Comparison of ENCODE assay signal across 9 cellular contexts in genomic region chr1:223394706-223395105, GRCh38. TPM values are rescaled to one million over a fixed set of nuclear protein-coding genes. Genes with fewer than 3 reads are reported as not detected.
"Had no signal": no experiment of that assay in that cellular context is flagged by ENCODE, and none has a peak within 500 bp of the region (broad histone marks: within the 10 kb centered on the region; RNA-seq: fewer than 3 reads in every experiment).

No MANE protein-coding gene starts in this region.

- H3K27ac Mint-ChIP-seq: H9 had no signal

- FAIRE-seq: H54, HTR-8/SVneo had no signal

- DNase-seq: GOT3, H9, HCEC 1CT, IMR-90, KBM-7 had no signal

- H3K4me2 ChIP-seq: KMS-11 had no signal

- H3K27ac ChIP-seq: KMS-11 had no signal

- H3K9ac ChIP-seq: KMS-11 had no signal

- H3K4me3 Mint-ChIP-seq: H9 had no signal

RNA-seq across cellular contexts. Expression of gene CCDC185, which starts 1.5 kb away (rescaled TPM):
- total RNA-seq: H9, HT-29, IMR-90 had no signal
- polyA plus RNA-seq: IMR-90 had no signal
